Comparison of ENCODE assay signal across 9 cellular contexts in the genomic region with DNA sequence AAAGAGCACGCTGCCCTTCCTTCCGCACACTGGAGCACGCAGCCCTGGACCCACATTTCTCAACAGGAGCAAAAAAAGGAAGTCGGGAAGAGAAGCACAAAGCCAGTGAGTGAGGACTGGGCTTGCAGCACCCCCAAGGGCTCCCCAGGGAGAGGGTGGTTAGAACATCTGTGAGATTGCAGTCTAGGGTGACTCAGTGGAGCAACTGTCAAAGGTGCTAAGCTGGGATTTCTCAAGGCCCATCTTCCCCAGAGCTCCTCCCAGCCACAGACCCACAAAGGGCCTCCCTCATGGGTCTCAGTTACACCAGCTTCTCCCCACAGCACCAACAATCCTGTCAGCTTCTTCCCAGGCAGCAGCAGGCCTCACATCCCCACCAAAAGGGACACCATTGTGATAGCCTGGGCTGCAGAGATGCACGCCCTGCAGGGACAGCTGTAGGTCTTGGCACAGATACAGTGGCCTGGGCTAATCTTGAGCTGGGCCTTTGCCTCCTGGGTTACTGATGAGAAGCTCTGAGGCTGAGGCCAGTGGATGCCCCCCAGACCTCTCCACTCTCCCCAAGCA. TPM values are rescaled to one million over a fixed set of nuclear protein-coding genes. Genes with fewer than 3 reads are reported as not detected.
DNase-seq lines count a peak whose midpoint lies in the region; ATAC-seq and TF ChIP-seq lines count a peak whose summit lies in the region.
"Had no signal": no experiment of that assay in that cellular context is flagged by ENCODE, and none has a peak within 500 bp of the region (broad histone marks: within the 10 kb centered on the region; RNA-seq: fewer than 3 reads in every experiment).

No MANE protein-coding gene starts in this region.

- H3K4me3 ChIP-seq in NB4 (ENCODE audit: low read depth, low read length) (peak overlapping the region; percentile 8), esophagus muscularis mucosa (no peak overlapping the region), neutrophil (ENCODE audit: low read depth in 1 of 2, low read length in 1 of 2) (peak overlapping the region; percentile 33 to 45)

- peak; percentile 99 for DNase-seq in GF-D8 (lab: John Stamatoyannopoulos, UW)
- DNase-seq in NB4 (ENCODE audit: low read depth), result peak; percentile 100
- DNase-seq in esophagus muscularis mucosa (ENCODE audit: extremely low spot score), result no peak
- DNase-seq in NCI-H1930 (lab: John Stamatoyannopoulos, UW), result no peak
- no peak for DNase-seq in activated CD4-positive, alpha-beta T cell treated with anti-CD3 and anti-CD28 coated beads for 4 hours
- DNase-seq: NCI-H2171 had no signal

- ATAC-seq in HG03520 (IDR thresholded peaks at IDR 0.05; ENCODE audit: unreplicated experiment) (no peak), HG03354 (IDR thresholded peaks at IDR 0.05; ENCODE audit: poor library complexity, severe bottlenecking, unreplicated experiment) (no peak)

- TF ChIP-seq EP300 in esophagus muscularis mucosa (IDR thresholded peaks at IDR 0.05), result no peak

- 85% methylated on average over 5 of the region's 5 CpGs for WGBS in esophagus muscularis mucosa

- intact Hi-C loops in esophagus muscularis mucosa (cut with DNase I), result no loop called here

- H3K36me3 ChIP-seq in esophagus muscularis mucosa (no peaks in the 10 kb centered on the region), neutrophil (no peaks in the 10 kb centered on the region)

- H3K4me1 ChIP-seq in esophagus muscularis mucosa, result peaks cover 10 to 14% (median 13%) of the 10 kb centered on the region in 4 donors
- H3K4me1 ChIP-seq in neutrophil (ENCODE audit: control insufficient read depth in 1 of 2, insufficient read depth in 1 of 2, low read depth in 1 of 2, low read length in 1 of 2), result peaks cover 59 to 66% of the 10 kb centered on the region in 2 experiments

- H3K27me3 ChIP-seq in esophagus muscularis mucosa, result no peaks in the 10 kb centered on the region
- H3K27me3 ChIP-seq in neutrophil, result no peaks in the 10 kb centered on the region

- no peaks in the 10 kb centered on the region for H3K9me3 ChIP-seq in esophagus muscularis mucosa
- H3K9me3 ChIP-seq in neutrophil, result no peaks in the 10 kb centered on the region

- H3K27ac ChIP-seq in esophagus muscularis mucosa (replicated peaks in 1 of 4) (peak overlapping the region in 3 of 4 donors; percentile 35 to 63 (median 45)), neutrophil (peak overlapping the region; percentile 97)

- TF ChIP-seq POLR2A in NB4 (IDR thresholded peaks at IDR 0.05; ENCODE audit: extremely low read depth, insufficient read length) (peak; percentile 32), esophagus muscularis mucosa (IDR thresholded peaks at IDR 0.05; ENCODE audit: low read depth) (no peak)

- no peak for TF ChIP-seq CTCF in NB4 (IDR thresholded peaks at IDR 0.05; ENCODE audit: low read depth, low read length)
- no peak for TF ChIP-seq CTCF in esophagus muscularis mucosa (IDR thresholded peaks at IDR 0.05)
- peak; percentile 42 for TF ChIP-seq CTCF in neutrophil (IDR thresholded peaks at IDR 0.05)

RNA-seq across cellular contexts. Expression of gene CD93, which starts 39.6 kb away (rescaled TPM):
- total RNA-seq in esophagus muscularis mucosa, result 10 to 100 TPM; 24.5 to 80.7 (median 66.0) TPM

Comparison
In these comparisons a context has a peak if more than half of its experiments do, and no peak if none do; other contexts are left out.
1. DNase-seq: peak in GF-D8 (single experiment) and NB4 (single experiment); none in esophagus muscularis mucosa (single experiment), NCI-H1930 (0 of 2) and activated CD4-positive, alpha-beta T cell treated with anti-CD3 and anti-CD28 coated beads for 4 hours (0 of 2).
2. H3K4me3 ChIP-seq: peak in NB4 (single experiment) and neutrophil (2 of 2); none in esophagus muscularis mucosa (0 of 4).